24 cellular contexts compared by ENCODE assay signal in genomic region chr18:6923220-6923619, GRCh38.
DNase-seq lines count a peak whose midpoint lies in the region; ATAC-seq, FAIRE-seq and TF ChIP-seq lines count a peak whose summit lies in the region.
"Had no signal": no experiment of that assay in that cellular context is flagged by ENCODE, and none has a peak within 500 bp of the region (broad histone marks: within the 10 kb centered on the region; RNA-seq: fewer than 3 reads in every experiment).

No MANE protein-coding gene starts in this region.

- H3K79me2 ChIP-seq in HepG2 (ENCODE audit: insufficient read depth, low read length) (no peaks in the 10 kb centered on the region), trophoblast cell (ENCODE audit: control insufficient read depth, insufficient read depth, low read length, poor library complexity) (peaks cover 1% of the 10 kb centered on the region)

- H2BK5ac ChIP-seq in trophoblast cell (ENCODE audit: low read depth, low read length, poor library complexity): no peak overlapping the region

- H3K27ac ChIP-seq in HepG2 (ENCODE audit: extremely low read length, insufficient read depth, low read length) (no peak overlapping the region), right lobe of liver (no peak overlapping the region), trophoblast cell (ENCODE audit: low read depth, low read length) (no peak overlapping the region)
- H3K27ac ChIP-seq: 22Rv1; A549; BLaER1 treated with 17β-estradiol and CSF1 and Interleukin-3, amounts not matched to agents 10 nM and 100 nM; C4-2B had no signal

- H4K8ac ChIP-seq in trophoblast cell (ENCODE audit: low read depth, low read length): no peak overlapping the region

- no peak overlapping the region for H3K14ac ChIP-seq in trophoblast cell (ENCODE audit: low read length)

- H3K36me3 ChIP-seq in HepG2 (replicated peaks in 1 of 2; ENCODE audit: control insufficient read depth in 1 of 2, insufficient read depth in 2 of 2, low read length in 2 of 2) (no peaks in the 10 kb centered on the region), right lobe of liver (no peaks in the 10 kb centered on the region), trophoblast cell (ENCODE audit: control insufficient read depth in 1 of 2, insufficient read depth in 2 of 2, low read length in 2 of 2) (no peaks in the 10 kb centered on the region)
- H3K36me3 ChIP-seq: BLaER1 treated with 17β-estradiol and CSF1 and Interleukin-3, amounts not matched to agents 10 nM and 100 nM had no signal

- no peak overlapping the region for H4K12ac ChIP-seq in trophoblast cell (ENCODE audit: low read depth, low read length)

- no peak for TF ChIP-seq RAD21 in HepG2 (CRISPR knock-in tag; IDR thresholded peaks at IDR 0.05)

- H2AK5ac ChIP-seq in trophoblast cell (ENCODE audit: low read length): no peak overlapping the region

- H3K4me2 ChIP-seq in HepG2 (ENCODE audit: low read depth, low read length): no peak overlapping the region
- no peak overlapping the region for H3K4me2 ChIP-seq in trophoblast cell (ENCODE audit: low read length)
- H3K4me2 ChIP-seq: A549; BLaER1 treated with 17β-estradiol and CSF1 and Interleukin-3, amounts not matched to agents 10 nM and 100 nM had no signal

- H3K9me3 ChIP-seq in HepG2 (ENCODE audit: low read length): no peaks in the 10 kb centered on the region
- H3K9me3 ChIP-seq in right lobe of liver: no peaks in the 10 kb centered on the region
- H3K9me3 ChIP-seq in trophoblast cell (ENCODE audit: insufficient read depth, low read depth, low read length): no peaks in the 10 kb centered on the region
- H3K9me3 ChIP-seq: A549 had no signal

- POLR2A ChIA-PET in HepG2 (lab: Yijun Ruan, JAX): no interaction called here
- POLR2A ChIA-PET in WTC11 (lab: Charles Lee): no interaction called here

- H3K9me3 Mint-ChIP-seq in WTC11: peaks cover 3% of the 10 kb centered on the region; the same call in 1 of the 2 replicates
- H3K9me3 Mint-ChIP-seq: CD8-positive, alpha-beta T cell had no signal

- H3K4me1 ChIP-seq in HepG2 (ENCODE audit: insufficient read depth, low read length) (peaks cover 20% of the 10 kb centered on the region), right lobe of liver (no peaks in the 10 kb centered on the region), trophoblast cell (ENCODE audit: control insufficient read depth in 1 of 2, insufficient read depth in 2 of 2, low read length in 2 of 2) (peaks cover 7 to 22% of the 10 kb centered on the region in 2 experiments)
- H3K4me1 ChIP-seq: A549; BLaER1 treated with 17β-estradiol and CSF1 and Interleukin-3, amounts not matched to agents 10 nM and 100 nM had no signal

- H3K79me1 ChIP-seq in trophoblast cell (ENCODE audit: low read length): peaks cover 13% of the 10 kb centered on the region

- no peaks in the 10 kb centered on the region for H4K20me1 ChIP-seq in HepG2 (ENCODE audit: insufficient read depth, low read length)
- H4K20me1 ChIP-seq: BLaER1 treated with 17β-estradiol and CSF1 and Interleukin-3, amounts not matched to agents 10 nM and 100 nM had no signal

- intact Hi-C loops in HepG2 (cut with micrococcal nuclease; ENCODE audit: unreplicated experiment) (no loop called here), right lobe of liver (cut with DNase I) (loop anchor here in 1 of 2 donors (10.0 kb wide), 1 partner anchor 252 kb away; no protein-coding TSS in a partner anchor)

- TF ChIP-seq CTCF in HepG2 (CRISPR knock-in tag; IDR thresholded peaks at IDR 0.05) (no peak), right lobe of liver (IDR thresholded peaks at IDR 0.05) (no peak), WTC11 (IDR thresholded peaks at IDR 0.05) (no peak)

- ATAC-seq in HepG2 (no peak), right lobe of liver (no peak), WTC11 (no peak)
- ATAC-seq: A549; CD8-positive, alpha-beta T cell had no signal

- H2AFZ ChIP-seq in HepG2 (ENCODE audit: low read length): no peak overlapping the region
- H2AFZ ChIP-seq in trophoblast cell (ENCODE audit: insufficient read depth, low read length, poor library complexity): no peak overlapping the region

- no peak overlapping the region for H3K4me3 ChIP-seq in HepG2 (replicated peaks in 1 of 3; ENCODE audit: insufficient read depth in 1 of 3, low read depth in 2 of 3, low read length in 3 of 3)
- no peak overlapping the region for H3K4me3 ChIP-seq in right lobe of liver
- H3K4me3 ChIP-seq in trophoblast cell (ENCODE audit: low read depth, low read length): no peak overlapping the region
- H3K4me3 ChIP-seq: A549; BLaER1 treated with 17β-estradiol and CSF1 and Interleukin-3, amounts not matched to agents 10 nM and 100 nM had no signal

- H3K4me1 Mint-ChIP-seq in WTC11: peaks cover 2% of the 10 kb centered on the region
- H3K4me1 Mint-ChIP-seq: B cell had no signal

- BruUV-seq in HepG2 (replicated peaks; lab: Mats Ljungman, UMichigan): no TSS peak

- no peak overlapping the region for H3K23ac ChIP-seq in trophoblast cell (ENCODE audit: low read length)

- peak overlapping the region; percentile 34; the same call in 1 of the 2 replicates for H3K27ac Mint-ChIP-seq in WTC11
- H3K27ac Mint-ChIP-seq: B cell; CD4-positive, alpha-beta T cell; CD8-positive, alpha-beta T cell had no signal

- 0% methylated on average over 1 of the region's 1 CpG for WGBS in HepG2 (ENCODE audit: low lambda C conversion rate)
- 78% methylated on average over 1 of the region's 1 CpG for WGBS in right lobe of liver (ENCODE audit: insufficient coverage, low coverage, low lambda C conversion rate, missing lambda C conversion rate)
- no CpG with 5 or more reads among the region's 1 CpG for whole genome bisulfite sequencing in trophoblast cell (ENCODE audit: extremely low coverage, insufficient coverage, insufficient read length)

- TF ChIP-seq POLR2A in HepG2 (IDR thresholded peaks at IDR 0.05; ENCODE audit: insufficient read depth in 1 of 2, low read depth in 2 of 2, low read length in 2 of 2) (no peak), right lobe of liver (IDR thresholded peaks at IDR 0.05) (no peak)

- H2BK120ac ChIP-seq in trophoblast cell (ENCODE audit: insufficient read depth, low read length, poor library complexity): no peak overlapping the region

- DNase-seq in HepG2 (ENCODE audit: low spot score): no peak
- no peak for DNase-seq in right lobe of liver
- DNase-seq in WTC11 (ENCODE audit: low spot score): no peak
- DNase-seq in trophoblast cell: no peak
- DNase-seq in mucosa of gallbladder (ENCODE audit: low spot score): no peak
- DNase-seq in NCI-H1105 (lab: John Stamatoyannopoulos, UW): no peak
- DNase-seq in amniotic stem cell (lab: John Stamatoyannopoulos, UW): no peak
- DNase-seq: AML-193; CD4-positive, alpha-beta T cell; CD8-positive, alpha-beta T cell; DMS 273 treated with DMSO at 0.1 percent for 48 hours; DMS153; DMS53; DMS79; DND-41; EL; GDM1 had no signal

- CTCF ChIA-PET in HepG2 (lab: Yijun Ruan, JAX; ENCODE audit: low intra/inter-chr PET ratio, low total read pairs): no interaction called here
- CTCF ChIA-PET in WTC11 (lab: Charles Lee): no interaction called here

- no peak overlapping the region for H3K9ac ChIP-seq in HepG2 (ENCODE audit: insufficient read depth, low read depth, low read length)
- no peak overlapping the region for H3K9ac ChIP-seq in trophoblast cell (ENCODE audit: low read length)
- H3K9ac ChIP-seq: BLaER1 treated with 17β-estradiol and CSF1 and Interleukin-3, amounts not matched to agents 10 nM and 100 nM had no signal

- H2BK12ac ChIP-seq in trophoblast cell (ENCODE audit: low read length): peak overlapping the region; percentile 42

- no peaks in the 10 kb centered on the region for H3K36me3 Mint-ChIP-seq in WTC11
- H3K36me3 Mint-ChIP-seq: CD8-positive, alpha-beta T cell had no signal

- no peak overlapping the region for H3K4me3 Mint-ChIP-seq in WTC11
- H3K4me3 Mint-ChIP-seq: B cell; CD4-positive, alpha-beta T cell; CD8-positive, alpha-beta T cell had no signal

- FAIRE-seq in HepG2 (lab: Jason Lieb, UNC): no peak
- FAIRE-seq: A549, GM12891, GM19239 had no signal

- H3K4ac ChIP-seq in trophoblast cell (ENCODE audit: low read depth, low read length): no peak overlapping the region

- peak overlapping the region; percentile 57 for H4K91ac ChIP-seq in trophoblast cell (ENCODE audit: low read depth, low read length)

- in situ Hi-C loops in HepG2 (cut with HindIII; ENCODE audit: extremely low pct_ligation_motif_present, low pct_unique_long_range_greater_than_20kb): loop anchor here (5.0 to 10.0 kb wide), 3 partner anchors 72 to 252 kb away; no protein-coding TSS in a partner anchor

- TF ChIP-seq EP300 in HepG2 (IDR thresholded peaks at IDR 0.05; ENCODE audit: low read depth in 2 of 2, low read length in 2 of 2) (peak in 1 of 2 experiments; percentile 27; a peak in 1 of 4 replicates), HepG2 (CRISPR knock-in tag; IDR thresholded peaks at IDR 0.05; ENCODE audit: borderline replicate concordance) (no peak)

- no peak overlapping the region for H3K18ac ChIP-seq in trophoblast cell (ENCODE audit: low read length)

- no peaks in the 10 kb centered on the region; the same call in 1 of the 2 replicates for H3K27me3 Mint-ChIP-seq in WTC11 (ENCODE audit: low read depth)
- H3K27me3 Mint-ChIP-seq: B cell had no signal

- H3K27me3 ChIP-seq in HepG2 (ENCODE audit: control insufficient read depth in 1 of 2, insufficient read depth in 2 of 2, low read length in 2 of 2) (no peaks in the 10 kb centered on the region), right lobe of liver (no peaks in the 10 kb centered on the region), trophoblast cell (ENCODE audit: insufficient read depth, low read length) (no peaks in the 10 kb centered on the region)
- H3K27me3 ChIP-seq: BLaER1 treated with 17β-estradiol and CSF1 and Interleukin-3, amounts not matched to agents 10 nM and 100 nM had no signal

TF ChIP-seq in HepG2, 621 proteins besides CTCF, POLR2A, EP300 and RAD21 (continues in another document):
- no peak for TF ChIP-seq SOX6 (IDR thresholded peaks at IDR 0.05)
- TF ChIP-seq SOX6 (CRISPR knock-in tag; IDR thresholded peaks at IDR 0.05): peak; percentile 34; the same call in 1 of the 2 replicates
- no peak for TF ChIP-seq SMYD3 (CRISPR knock-in tag; IDR thresholded peaks at IDR 0.05)
- no peak for TF ChIP-seq ZNF30 (CRISPR knock-in tag; IDR thresholded peaks at IDR 0.05)
- no peak for TF ChIP-seq SYNCRIP (IDR thresholded peaks at IDR 0.05; ENCODE audit: insufficient read depth, low read depth, low read length)

TF ChIP-seq in WTC11, 78 proteins besides CTCF, POLR2A, EP300 and RAD21 (continues in another document):
- no peak for TF ChIP-seq FOXK1 (CRISPR knock-in tag; IDR thresholded peaks at IDR 0.05)
- TF ChIP-seq, protein P1, sequence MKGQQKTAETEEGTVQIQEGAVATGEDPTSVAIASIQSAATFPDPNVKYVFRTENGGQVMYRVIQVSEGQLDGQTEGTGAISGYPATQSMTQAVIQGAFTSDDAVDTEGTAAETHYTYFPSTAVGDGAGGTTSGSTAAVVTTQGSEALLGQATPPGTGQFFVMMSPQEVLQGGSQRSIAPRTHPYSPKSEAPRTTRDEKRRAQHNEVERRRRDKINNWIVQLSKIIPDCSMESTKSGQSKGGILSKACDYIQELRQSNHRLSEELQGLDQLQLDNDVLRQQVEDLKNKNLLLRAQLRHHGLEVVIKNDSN (CRISPR knock-in tag; IDR thresholded peaks at IDR 0.05): no peak
